In genomic region chr3:123880998-123881561, GRCh38 we compare ENCODE assay signal across 9 cellular contexts. TPM values are rescaled to one million over a fixed set of nuclear protein-coding genes. Genes with fewer than 3 reads are reported as not detected.
DNase-seq lines count a peak whose midpoint lies in the region; ATAC-seq and TF ChIP-seq lines count a peak whose summit lies in the region.
"Had no signal": no experiment of that assay in that cellular context is flagged by ENCODE, and none has a peak within 500 bp of the region (broad histone marks: within the 10 kb centered on the region; RNA-seq: fewer than 3 reads in every experiment).

No MANE protein-coding gene starts in this region.

- H3K36me3 Mint-ChIP-seq in mesothelial cell of epicardium, result no peaks in the 10 kb centered on the region

- TF ChIP-seq CTCF in astrocyte of the spinal cord (IDR thresholded peaks at IDR 0.05; ENCODE audit: low read depth, low read length), result peak; percentile 75
- TF ChIP-seq CTCF in mesothelial cell of epicardium (IDR thresholded peaks at IDR 0.05; ENCODE audit: unreplicated experiment), result peak; percentile 54

- DNase-seq in DMS114 treated with DMSO at 0.1 percent for 48 hours (lab: John Stamatoyannopoulos, UW; ENCODE audit: unreplicated experiment) (peak; percentile 14), KBM-7 (peak; percentile 38), astrocyte of the spinal cord (ENCODE audit: low read depth, low spot score) (peak; percentile 54), mesothelial cell of epicardium (ENCODE audit: low spot score in 2 of 2, unreplicated experiment in 2 of 2) (no peak), KG1 (lab: John Stamatoyannopoulos, UW) (no peak)
- no peak for DNase-seq in activated CD4-positive, alpha-beta T cell treated with anti-CD3 and anti-CD28 coated beads, Interleukin-2, amount 50 U/mL, for 1 hour
- DNase-seq: right cardiac atrium had no signal

- no peak overlapping the region for H3K4me3 ChIP-seq in astrocyte of the spinal cord (ENCODE audit: low read depth, low read length)

- H3K4me3 Mint-ChIP-seq in mesothelial cell of epicardium, result no peak overlapping the region

- H3K4me1 Mint-ChIP-seq in mesothelial cell of epicardium, result peaks cover 7% of the 10 kb centered on the region

- H3K27me3 Mint-ChIP-seq in mesothelial cell of epicardium (ENCODE audit: low read depth), result peaks cover 41% of the 10 kb centered on the region

- no peak overlapping the region for H3K27ac Mint-ChIP-seq in mesothelial cell of epicardium

- in situ Hi-C loops in KBM-7 (cut with MboI; ENCODE audit: low pct_unique_long_range_greater_than_20kb, low sequenced_read_pairs) (no loop called here), astrocyte of the spinal cord (cut with HindIII; ENCODE audit: low sequenced_read_pairs) (no loop called here)

- H3K9me3 Mint-ChIP-seq in mesothelial cell of epicardium, result no peaks in the 10 kb centered on the region

- ATAC-seq in HG03565 (IDR thresholded peaks at IDR 0.05; ENCODE audit: unreplicated experiment), result no peak
- no peak for ATAC-seq in GM21723 (IDR thresholded peaks at IDR 0.05; ENCODE audit: unreplicated experiment)
- ATAC-seq: right cardiac atrium had no signal

RNA-seq across cellular contexts. Expression of gene MYLK, which starts 3.1 kb away (rescaled TPM):
- 13.3 to 14.3 TPM (median 13.6 TPM) in 3 replicates for total RNA-seq in mesothelial cell of epicardium

Comparison
In these comparisons a context has a peak if more than half of its experiments do, and no peak if none do; other contexts are left out.
1. DNase-seq: peak in DMS114 treated with DMSO at 0.1 percent for 48 hours (single experiment), KBM-7 (single experiment) and astrocyte of the spinal cord (single experiment); none in mesothelial cell of epicardium (0 of 2), KG1 (single experiment) and activated CD4-positive, alpha-beta T cell treated with anti-CD3 and anti-CD28 coated beads, Interleukin-2, amount 50 U/mL, for 1 hour (single experiment).